ENCODE assay signal across 7 cellular contexts in the genomic region with DNA sequence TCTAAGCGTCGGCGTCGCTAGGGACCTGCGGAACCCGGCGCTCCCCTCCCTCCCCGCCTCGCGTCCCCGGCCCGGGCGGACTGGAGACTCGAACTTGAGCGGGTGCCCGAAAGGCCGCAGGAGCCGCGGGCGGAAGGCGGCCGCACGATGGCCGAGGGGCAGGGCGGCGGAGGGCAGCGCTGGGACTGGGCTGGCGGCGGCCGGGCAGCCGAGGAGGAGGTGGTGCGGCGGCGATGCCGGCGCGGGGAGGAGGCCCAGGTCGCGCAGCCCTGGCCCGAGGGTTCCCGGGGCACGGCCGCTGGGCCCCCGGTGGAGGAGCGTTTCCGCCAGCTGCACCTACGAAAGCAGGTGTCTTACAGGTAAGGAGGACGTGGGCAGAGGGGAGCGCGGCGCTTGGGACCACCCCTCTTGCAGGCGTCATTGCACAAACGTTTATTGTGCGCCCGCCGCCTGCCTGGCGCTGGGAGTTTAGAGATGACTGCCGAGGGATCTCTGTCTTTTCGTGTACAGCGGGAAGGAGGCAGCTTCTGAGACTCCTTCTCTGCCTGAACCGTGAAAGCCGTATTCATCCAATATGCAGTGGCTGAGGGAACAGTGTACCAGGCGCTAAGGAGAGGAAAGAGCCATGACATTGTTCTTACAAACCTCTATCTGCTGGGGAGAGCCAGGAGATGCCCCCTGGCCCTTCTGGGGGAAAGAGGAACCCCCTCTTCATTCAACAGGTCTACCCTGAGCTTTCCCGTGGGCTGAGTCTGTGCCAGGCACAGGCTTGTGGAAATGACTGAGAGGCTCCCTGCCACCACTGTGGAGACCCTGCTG. TPM values are rescaled to one million over a fixed set of nuclear protein-coding genes. Genes with fewer than 3 reads are reported as not detected.
DNase-seq lines count a peak whose midpoint lies in the region; ATAC-seq and TF ChIP-seq lines count a peak whose summit lies in the region.

No MANE protein-coding gene starts in this region.

- peak overlapping the region; percentile 68 for H3K4me3 Mint-ChIP-seq in T-helper 2 cell treated with Interferon-gamma antibody and Interleukin-4, amounts not matched to agents 5 μg/mL and 100 μg/mL, for 36 hours

- H3K4me3 ChIP-seq in HFF-Myc (replicated peaks; ENCODE audit: low read depth, low read length) (peak overlapping the region; percentile 9; the same call in 1 of the 2 replicates), fibroblast of villous mesenchyme (ENCODE audit: low read depth, low read length) (peak overlapping the region; percentile 41)

- ATAC-seq in GM18858 (IDR thresholded peaks at IDR 0.05; ENCODE audit: unreplicated experiment): no peak

- peaks cover 3% of the 10 kb centered on the region for H3K36me3 Mint-ChIP-seq in T-helper 2 cell treated with Interferon-gamma antibody and Interleukin-4, amounts not matched to agents 5 μg/mL and 100 μg/mL, for 36 hours (ENCODE audit: low read depth)

- H3K9me3 Mint-ChIP-seq in T-helper 2 cell treated with Interferon-gamma antibody and Interleukin-4, amounts not matched to agents 5 μg/mL and 100 μg/mL, for 36 hours: no peaks in the 10 kb centered on the region

- no peak for TF ChIP-seq CTCF in HFF-Myc (IDR thresholded peaks at IDR 0.05; ENCODE audit: low read depth, low read length, missing control alignments)
- no peak for TF ChIP-seq CTCF in fibroblast of villous mesenchyme (IDR thresholded peaks at IDR 0.05; ENCODE audit: insufficient read depth, low read depth, low read length)

- H3K27me3 Mint-ChIP-seq in T-helper 2 cell treated with Interferon-gamma antibody and Interleukin-4, amounts not matched to agents 5 μg/mL and 100 μg/mL, for 36 hours (ENCODE audit: low read depth): peaks cover 54% of the 10 kb centered on the region

- H3K27ac Mint-ChIP-seq in T-helper 2 cell treated with Interferon-gamma antibody and Interleukin-4, amounts not matched to agents 5 μg/mL and 100 μg/mL, for 36 hours: no peak overlapping the region

- DNase-seq in HFF-Myc (ENCODE audit: extremely low read depth, low read depth): no peak
- no peak for DNase-seq in T-helper 2 cell treated with Interferon-gamma antibody and Interleukin-4, amounts not matched to agents 5 μg/mL and 100 μg/mL, for 36 hours (ENCODE audit: low spot score)
- DNase-seq in fibroblast of villous mesenchyme (ENCODE audit: low read depth): no peak
- peak; percentile 66 for DNase-seq in retina
- DNase-seq in NCI-H1694 (lab: John Stamatoyannopoulos, UW): no peak
- no peak for DNase-seq in globus pallidus (ENCODE audit: low spot score)

- peaks cover 42% of the 10 kb centered on the region for H3K4me1 Mint-ChIP-seq in T-helper 2 cell treated with Interferon-gamma antibody and Interleukin-4, amounts not matched to agents 5 μg/mL and 100 μg/mL, for 36 hours (ENCODE audit: low read depth)

RNA-seq across cellular contexts. Expression of a gene that starts 13.9 kb away (rescaled TPM):
- total RNA-seq in fibroblast of villous mesenchyme: 50.1 and 63.1 TPM in 2 replicates

RNA-seq across cellular contexts. Expression of a gene that starts 48.1 kb away (rescaled TPM):
- 11.7 and 30.0 TPM in 2 replicates for total RNA-seq in fibroblast of villous mesenchyme

RNA-seq across cellular contexts. Expression of a gene that starts 55.9 kb away (rescaled TPM):
- total RNA-seq in fibroblast of villous mesenchyme: 40.6 and 66.7 TPM in 2 replicates

RNA-seq across cellular contexts. Expression of a gene that starts 58.2 kb away (rescaled TPM):
- under 0.01 TPM in 1 of 2 replicates, not detected in the other for total RNA-seq in fibroblast of villous mesenchyme
